In the genomic region with DNA sequence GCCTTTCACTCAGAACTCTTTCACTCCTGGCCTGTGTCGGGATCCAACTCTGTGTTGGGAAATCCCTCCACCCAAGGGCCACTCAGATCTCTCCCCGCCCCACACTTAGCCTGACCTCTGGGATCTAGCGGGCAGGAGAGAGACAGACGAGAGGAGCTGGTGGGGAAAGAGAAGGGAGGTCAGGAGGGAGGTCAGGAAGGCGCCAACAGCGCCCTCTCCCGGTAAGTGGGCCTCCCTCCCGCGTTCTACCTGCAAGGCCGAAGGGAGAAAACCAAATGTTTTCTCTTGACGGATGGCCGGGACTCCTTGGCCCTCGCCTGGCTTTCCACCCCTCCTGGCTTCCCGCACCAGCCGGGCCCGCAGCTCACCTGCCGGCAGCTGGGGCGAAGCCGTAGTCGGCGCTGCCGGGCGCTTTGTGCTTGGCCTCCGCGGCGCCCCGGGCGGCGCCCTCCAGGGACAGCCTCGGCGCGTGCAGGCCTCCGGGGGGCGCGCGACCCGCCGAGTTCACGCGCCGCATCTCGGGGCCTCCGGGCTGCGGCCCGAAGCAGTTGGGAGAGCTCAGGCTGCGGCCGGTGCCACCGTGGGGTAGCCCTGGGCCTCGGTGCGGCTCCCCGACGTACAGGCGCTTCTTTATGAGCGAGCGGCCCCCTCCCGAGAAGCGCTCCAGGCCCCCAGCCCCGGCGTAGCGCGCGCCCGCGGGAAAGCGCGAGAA, we compare ENCODE assay signal across 1 cellular context.
TF ChIP-seq lines count a peak whose summit lies in the region.

No MANE protein-coding gene starts in this region.

TF ChIP-seq in HepG2, 621 proteins besides CTCF, POLR2A, EP300 and RAD21 (continued from another document):
- TF ChIP-seq ZNF574 (CRISPR knock-in tag; IDR thresholded peaks at IDR 0.05) (peak; percentile 93), SRF (IDR thresholded peaks at IDR 0.05; ENCODE audit: low read depth, low read length) (no peak), ISL2 (CRISPR knock-in tag; IDR thresholded peaks at IDR 0.05) (no peak), SRSF4 (IDR thresholded peaks at IDR 0.05; ENCODE audit: low read depth, low read length, poor library complexity, severe bottlenecking) (no peak), NCOA2 (CRISPR knock-in tag; IDR thresholded peaks at IDR 0.05) (no peak), ZNF432 (CRISPR knock-in tag; IDR thresholded peaks at IDR 0.05; ENCODE audit: borderline replicate concordance) (no peak), ZNF383 (CRISPR knock-in tag; IDR thresholded peaks at IDR 0.05; ENCODE audit: borderline replicate concordance) (no peak), ZNF552 (CRISPR knock-in tag; IDR thresholded peaks at IDR 0.05; ENCODE audit: borderline replicate concordance) (no peak), SPEN (CRISPR knock-in tag; IDR thresholded peaks at IDR 0.05; ENCODE audit: low read depth) (no peak)
- TF ChIP-seq, protein P1, sequence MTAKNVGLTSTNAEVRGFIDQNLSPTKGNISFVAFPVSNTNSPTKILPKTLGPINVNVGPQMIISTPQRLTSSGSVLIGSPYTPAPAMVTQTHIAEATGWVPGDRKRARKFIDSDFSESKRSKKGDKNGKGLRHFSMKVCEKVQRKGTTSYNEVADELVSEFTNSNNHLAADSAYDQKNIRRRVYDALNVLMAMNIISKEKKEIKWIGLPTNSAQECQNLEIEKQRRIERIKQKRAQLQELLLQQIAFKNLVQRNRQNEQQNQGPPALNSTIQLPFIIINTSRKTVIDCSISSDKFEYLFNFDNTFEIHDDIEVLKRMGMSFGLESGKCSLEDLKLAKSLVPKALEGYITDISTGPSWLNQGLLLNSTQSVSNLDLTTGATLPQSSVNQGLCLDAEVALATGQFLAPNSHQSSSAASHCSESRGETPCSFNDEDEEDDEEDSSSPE (CRISPR knock-in tag; IDR thresholded peaks at IDR 0.05), result no peak
